35 cellular contexts compared by ENCODE assay signal in genomic region chr17:80518392-80518791, GRCh38. TPM values are rescaled to one million over a fixed set of nuclear protein-coding genes. Genes with fewer than 3 reads are reported as not detected.
"Had no signal": no experiment of that assay in that cellular context is flagged by ENCODE, and none has a peak within 500 bp of the region (broad histone marks: within the 10 kb centered on the region; RNA-seq: fewer than 3 reads in every experiment).

No MANE protein-coding gene starts in this region.

- H3K9me3 ChIP-seq: MG63 had no signal

- DNase-seq: Karpas-422, Kasumi-1, MG63, MM.1S, MV-4-11, NCI-H1048, NCI-H1092, NCI-H1092 treated with DMSO at 0.1 percent for 48 hours, NCI-H1105, NCI-H1105 treated with DMSO at 0.1 percent for 48 hours, NCI-H1417, NCI-H1417 treated with DMSO at 0.1 percent for 48 hours, NCI-H1436, NCI-H1436 treated with DMSO at 0.1 percent for 48 hours, NCI-H146, NCI-H1694, NCI-H1694 treated with DMSO at 0.1 percent for 48 hours, NCI-H187, NCI-H187 treated with DMSO at 0.1 percent for 48 hours, NCI-H1930, NCI-H2029, NCI-H2029 treated with DMSO at 0.1 percent for 48 hours, NCI-H2081, NCI-H2081 treated with DMSO at 0.1 percent for 48 hours, NCI-H2107, NCI-H2171, NCI-H2171 treated with DMSO at 0.1 percent for 48 hours, NCI-H2227 treated with DMSO at 0.1 percent for 48 hours, NCI-H226, NCI-H345, NCI-H446, NCI-H446 treated with DMSO at 0.1 percent for 48 hours, NCI-H510A, NCI-H510A treated with DMSO at 0.1 percent for 48 hours had no signal

- H3K36me3 ChIP-seq: MG63 had no signal

- H3K4me3 ChIP-seq: MG63 had no signal

- H3K27me3 ChIP-seq: MG63 had no signal

RNA-seq across cellular contexts. Expression of gene NPTX1, which starts 42.0 kb away (rescaled TPM):
- total RNA-seq: MCF 10A had no signal
